ENCODE assay signal across 14 cellular contexts in genomic region chr3:167116120-167116922, GRCh38.
"Had no signal": no experiment of that assay in that cellular context is flagged by ENCODE, and none has a peak within 500 bp of the region (broad histone marks: within the 10 kb centered on the region; RNA-seq: fewer than 3 reads in every experiment).

No MANE protein-coding gene starts in this region.

- H3K4me3 Mint-ChIP-seq: brain; central memory CD8-positive, alpha-beta T cell; immature natural killer cell; naive thymus-derived CD8-positive, alpha-beta T cell; T-helper 1 cell treated with Interleukin-12 subunit alpha and Interleukin-12 subunit beta and Interleukin-4 antibody, amounts not matched to agents 30 μg/mL and 1 μg/mL, for 36 hours had no signal

- H3K4me1 Mint-ChIP-seq: central memory CD8-positive, alpha-beta T cell; immature natural killer cell; naive thymus-derived CD8-positive, alpha-beta T cell had no signal

- H3K27ac Mint-ChIP-seq: brain; immature natural killer cell; naive thymus-derived CD8-positive, alpha-beta T cell; T-helper 1 cell treated with Interleukin-12 subunit alpha and Interleukin-12 subunit beta and Interleukin-4 antibody, amounts not matched to agents 30 μg/mL and 1 μg/mL, for 36 hours had no signal

- H3K9me3 ChIP-seq: heart right ventricle, lower lobe of right lung, SJSA1, thoracic aorta had no signal

- H3K9me3 Mint-ChIP-seq: T-helper 1 cell treated with Interleukin-12 subunit alpha and Interleukin-12 subunit beta and Interleukin-4 antibody, amounts not matched to agents 30 μg/mL and 1 μg/mL, for 36 hours had no signal

- H3K27ac ChIP-seq: coronary artery, heart right ventricle, lower lobe of right lung, SJSA1, skin epidermis, thoracic aorta had no signal

- H3K4me3 ChIP-seq: coronary artery, heart right ventricle, lower lobe of right lung, SJSA1, skin epidermis, thoracic aorta had no signal

- H3K4me1 ChIP-seq: lower lobe of right lung, SJSA1 had no signal

- H3K36me3 ChIP-seq: heart right ventricle, lower lobe of right lung, SJSA1, thoracic aorta had no signal

- H3K27me3 ChIP-seq: heart right ventricle, SJSA1 had no signal

- DNase-seq: activated CD4-positive, alpha-beta T cell treated with anti-CD3 and anti-CD28 coated beads for 1 hour; activated CD4-positive, alpha-beta T cell treated with anti-CD3 and anti-CD28 coated beads, Interleukin-2, amount 50 U/mL, for 4 hours; activated naive CD4-positive, alpha-beta T cell treated with Interleukin-2 at 50 U/mL for 16 hours; heart right ventricle; immature natural killer cell; lower lobe of right lung had no signal

- H3K36me3 Mint-ChIP-seq: brain; immature natural killer cell; naive thymus-derived CD8-positive, alpha-beta T cell had no signal

- H3K27me3 Mint-ChIP-seq: brain; central memory CD8-positive, alpha-beta T cell; naive thymus-derived CD8-positive, alpha-beta T cell had no signal
